8 cellular contexts compared by ENCODE assay signal in genomic region chr4:48906283-48907173, GRCh38. TPM values are rescaled to one million over a fixed set of nuclear protein-coding genes. Genes with fewer than 3 reads are reported as not detected.
DNase-seq lines count a peak whose midpoint lies in the region; ATAC-seq, FAIRE-seq and TF ChIP-seq lines count a peak whose summit lies in the region.

OCIAD2 (minus strand) TSS chr4:48906774; CDS start chr4:48904549, 2,225 bp downstream.

- no peaks in the 10 kb centered on the region for H3K27me3 Mint-ChIP-seq in activated T-helper 17 cell treated with anti-CD3 and anti-CD28 coated beads, Interleukin-2, amount 50 U/mL, for 72 hours

- ATAC-seq in GM21390 (IDR thresholded peaks at IDR 0.05; ENCODE audit: unreplicated experiment) (peak; percentile 96), upper lobe of left lung (ENCODE audit: low FRiP score in 2 of 2) (peak; percentile 73 to 84)
- ATAC-seq in activated T-helper 17 cell treated with anti-CD3 and anti-CD28 coated beads, Interleukin-2, amount 50 U/mL, for 72 hours (replicated peaks) = peak; percentile 67

- TF ChIP-seq EP300 in upper lobe of left lung (IDR thresholded peaks at IDR 0.05) = no peak

- H2AFZ ChIP-seq in OCI-LY1 (ENCODE audit: low read length) (peak within 1 kb of the TSS; percentile 92; the same call in 1 of the 2 replicates), parathyroid adenoma (peak within 1 kb of the TSS; percentile 91)

- TF ChIP-seq CTCF in OCI-LY1 (IDR thresholded peaks at IDR 0.05; ENCODE audit: low read length) (peak; percentile 57), parathyroid adenoma (IDR thresholded peaks at IDR 0.05) (no peak), upper lobe of left lung (IDR thresholded peaks at IDR 0.05) (peak in 5 of 6 experiments; percentile 3 to 36 (median 30))

- no peak for FAIRE-seq in frontal cortex (lab: Jason Lieb, UNC)

- peaks cover 4% of the 10 kb centered on the region; the same call in 1 of the 2 replicates for H3K79me2 ChIP-seq in OCI-LY1 (ENCODE audit: insufficient read depth, low read length)
- no peaks in the 10 kb centered on the region for H3K79me2 ChIP-seq in parathyroid adenoma

- no peaks in the 10 kb centered on the region for H3K9me3 ChIP-seq in HUES6 (ENCODE audit: control insufficient read depth, insufficient read depth, low read depth, low read length)
- no peaks in the 10 kb centered on the region for H3K9me3 ChIP-seq in OCI-LY1 (ENCODE audit: low read length)
- no peaks in the 10 kb centered on the region for H3K9me3 ChIP-seq in parathyroid adenoma (ENCODE audit: control insufficient read depth, low read length)
- no peaks in the 10 kb centered on the region for H3K9me3 ChIP-seq in upper lobe of left lung

- peak within 1 kb of the TSS; percentile 93 for H3K27ac Mint-ChIP-seq in activated T-helper 17 cell treated with anti-CD3 and anti-CD28 coated beads, Interleukin-2, amount 50 U/mL, for 72 hours

- H3K4me1 ChIP-seq in HUES6 (ENCODE audit: control insufficient read depth, insufficient read depth, low read length) (peaks cover 16% of the 10 kb centered on the region), OCI-LY1 (ENCODE audit: insufficient read depth, low read length, severe bottlenecking) (peaks cover 19% of the 10 kb centered on the region), parathyroid adenoma (no peaks in the 10 kb centered on the region), upper lobe of left lung (peaks cover 6 to 17% (median 13%) of the 10 kb centered on the region in 4 donors)

- WGBS in upper lobe of left lung, 2 donors = 12 to 15% methylated on average over 31 to 35 of the region's 62 CpGs

- H3K4me2 ChIP-seq in OCI-LY1 (ENCODE audit: low read length) = peak within 1 kb of the TSS; percentile 92
- peak within 1 kb of the TSS; percentile 76 for H3K4me2 ChIP-seq in parathyroid adenoma (ENCODE audit: low read length)

- H3K27me3 ChIP-seq in HUES6 (ENCODE audit: control insufficient read depth, insufficient read depth, low read length) (no peaks in the 10 kb centered on the region), OCI-LY1 (ENCODE audit: insufficient read depth, low read length) (no peaks in the 10 kb centered on the region), parathyroid adenoma (ENCODE audit: control insufficient read depth, insufficient read depth, low read length) (no peaks in the 10 kb centered on the region), upper lobe of left lung (no peaks in the 10 kb centered on the region)

- H3K9ac ChIP-seq in HUES6 (ENCODE audit: low read length) (peak within 1 kb of the TSS; percentile 66), OCI-LY1 (ENCODE audit: low read length) (peak within 1 kb of the TSS; percentile 86), parathyroid adenoma (peak within 1 kb of the TSS; percentile 37)

- H3K9me2 ChIP-seq in OCI-LY1 (ENCODE audit: low read depth, low read length) = no peaks in the 10 kb centered on the region

- H3K9me3 Mint-ChIP-seq in activated T-helper 17 cell treated with anti-CD3 and anti-CD28 coated beads, Interleukin-2, amount 50 U/mL, for 72 hours = no peaks in the 10 kb centered on the region

- H3K36me3 ChIP-seq in HUES6 (ENCODE audit: control insufficient read depth, insufficient read depth, low read length) = peaks cover 26% of the 10 kb centered on the region
- H3K36me3 ChIP-seq in OCI-LY1 (ENCODE audit: insufficient read depth, low read length) = peaks cover 25% of the 10 kb centered on the region
- H3K36me3 ChIP-seq in parathyroid adenoma (ENCODE audit: control insufficient read depth, insufficient read depth, low read length) = no peaks in the 10 kb centered on the region
- peaks cover 0 to 9% (median 0%) of the 10 kb centered on the region in 4 donors for H3K36me3 ChIP-seq in upper lobe of left lung

- H3F3A ChIP-seq in OCI-LY1 (ENCODE audit: insufficient read depth, low read length) = no peaks in the 10 kb centered on the region

- peaks cover 19% of the 10 kb centered on the region for H3K36me3 Mint-ChIP-seq in activated T-helper 17 cell treated with anti-CD3 and anti-CD28 coated beads, Interleukin-2, amount 50 U/mL, for 72 hours (ENCODE audit: low read depth)

- peak within 1 kb of the TSS; percentile 90 for H3K4me3 Mint-ChIP-seq in activated T-helper 17 cell treated with anti-CD3 and anti-CD28 coated beads, Interleukin-2, amount 50 U/mL, for 72 hours

- peak within 1 kb of the TSS; percentile 73 for H3K4me3 ChIP-seq in HUES6 (ENCODE audit: low read depth, low read length)
- peak within 1 kb of the TSS; percentile 92 for H3K4me3 ChIP-seq in OCI-LY1 (ENCODE audit: low read depth, low read length, poor library complexity, severe bottlenecking)
- peak within 1 kb of the TSS; percentile 76 for H3K4me3 ChIP-seq in parathyroid adenoma (ENCODE audit: low read depth, low read length)
- H3K4me3 ChIP-seq in upper lobe of left lung = peak within 1 kb of the TSS; percentile 66 to 76 (median 72)

- H4K20me1 ChIP-seq in OCI-LY1 (ENCODE audit: insufficient read depth, low read length) = no peaks in the 10 kb centered on the region

- H3K4me1 Mint-ChIP-seq in activated T-helper 17 cell treated with anti-CD3 and anti-CD28 coated beads, Interleukin-2, amount 50 U/mL, for 72 hours = peaks cover 21% of the 10 kb centered on the region

- peak in 2 of 4 donors; percentile 25 to 72 for TF ChIP-seq POLR2A in upper lobe of left lung (IDR thresholded peaks at IDR 0.05)

- H3K27ac ChIP-seq in HUES6 (ENCODE audit: low read depth, low read length) = peak within 1 kb of the TSS; percentile 75
- H3K27ac ChIP-seq in OCI-LY1 (ENCODE audit: low read depth, low read length, poor library complexity, severe bottlenecking) = peak within 1 kb of the TSS; percentile 14
- no peak within 1 kb of the TSS for H3K27ac ChIP-seq in parathyroid adenoma
- peak within 1 kb of the TSS; percentile 33 to 80 (median 54) for H3K27ac ChIP-seq in upper lobe of left lung

- DNase-seq in DMS 273 treated with DMSO at 0.1 percent for 48 hours (lab: John Stamatoyannopoulos, UW) = peak; percentile 24
- DNase-seq in frontal cortex (ENCODE audit: low spot score in 2 of 2) = peak; percentile 34 to 49
- DNase-seq in upper lobe of left lung = peak; percentile 87 to 90

RNA-seq across cellular contexts. Expression of gene OCIAD2, which starts in this region (rescaled TPM):
- total RNA-seq in activated T-helper 17 cell treated with anti-CD3 and anti-CD28 coated beads, Interleukin-2, amount 50 U/mL, for 72 hours = 10 to 100 TPM; 41.9 to 71.1 TPM
- total RNA-seq in frontal cortex (37.9 TPM), upper lobe of left lung (100 to 1,000 TPM in 1 of 6 donors, 10 to 100 TPM in 5; 27.7 to 172 (median 37.9) TPM)

Comparison
In these comparisons a context has a peak if more than half of its experiments do, and no peak if none do; other contexts are left out.
1. DNase-seq: peak in every context shown above with its lines; median percentile 88 in upper lobe of left lung; 42 in frontal cortex; 24 in DMS 273 treated with DMSO at 0.1 percent for 48 hours.